Comparison of ENCODE assay signal across 2 cellular contexts in genomic region chr22:19968450-19968891, GRCh38.
TF ChIP-seq lines count a peak whose summit lies in the region.

No MANE protein-coding gene starts in this region.

TF ChIP-seq in K562, 482 proteins besides CTCF, POLR2A, EP300 and RAD21 (continues in another document):
- TF ChIP-seq KDM2B (CRISPR knock-in tag; IDR thresholded peaks at IDR 0.05) (0 out of 2 replicates have a peak, but pooled peaks have one; percentile 54), WHSC1 (IDR thresholded peaks at IDR 0.05; ENCODE audit: low read length) (no peak), MXD1 (CRISPR knock-in tag; IDR thresholded peaks at IDR 0.05; ENCODE audit: borderline replicate concordance, poor library complexity, severe bottlenecking) (peak; percentile 26), BHLHE40 (IDR thresholded peaks at IDR 0.05; ENCODE audit: low read length) (no peak), OTX1 (CRISPR knock-in tag; IDR thresholded peaks at IDR 0.05) (no peak), ZNF740 (CRISPR knock-in tag; IDR thresholded peaks at IDR 0.05) (no peak), ZNF740 (tag; IDR thresholded peaks at IDR 0.05) (0 out of 4 replicates have a peak, but pooled peaks of 1 of the 2 experiments have one; percentile 40), ZEB2 (IDR thresholded peaks at IDR 0.05) (no peak), ATF2 (CRISPR knock-in tag; IDR thresholded peaks at IDR 0.05) (no peak), JUND (IDR thresholded peaks at IDR 0.05; ENCODE audit: borderline replicate concordance, low read depth, low read length) (no peak), JUND (tag; IDR thresholded peaks at IDR 0.05; ENCODE audit: borderline replicate concordance, low read depth, low read length) (no peak), ZNF696 (CRISPR knock-in tag; conservative IDR thresholded peaks at IDR 0.05) (no peak), EHMT2 (IDR thresholded peaks at IDR 0.05) (no peak), GMEB1 (CRISPR knock-in tag; IDR thresholded peaks at IDR 0.05) (no peak), POLR2B (IDR thresholded peaks at IDR 0.05; ENCODE audit: low read depth, partially characterized antibody) (peak; percentile 33), SNRNP70 (optimal IDR thresholded peaks at IDR 0.05; ENCODE audit: low read depth, low read length) (no peak), VEZF1 (CRISPR knock-in tag; IDR thresholded peaks at IDR 0.05) (0 out of 2 replicates have a peak, but pooled peaks have one; percentile 35), ATF3 (IDR thresholded peaks at IDR 0.05) (no peak), ATF3 (CRISPR knock-in tag; conservative IDR thresholded peaks at IDR 0.05) (no peak), SMAD3 (CRISPR knock-in tag; conservative IDR thresholded peaks at IDR 0.05) (no peak), ZNF3 (CRISPR knock-in tag; IDR thresholded peaks at IDR 0.05) (no peak), ZFP36 (IDR thresholded peaks at IDR 0.05; ENCODE audit: low read depth, low read length, partially characterized antibody) (no peak), RBFOX2 (IDR thresholded peaks at IDR 0.05; ENCODE audit: low read depth, low read length) (peak; percentile 2; the same call in 1 of the 2 replicates), ZNF165 (CRISPR knock-in tag; IDR thresholded peaks at IDR 0.05; ENCODE audit: borderline replicate concordance) (0 out of 2 replicates have a peak, but pooled peaks have one; percentile 57), DMBX1 (CRISPR knock-in tag; IDR thresholded peaks at IDR 0.05; ENCODE audit: borderline replicate concordance) (no peak), SIRT6 (IDR thresholded peaks at IDR 0.05; ENCODE audit: low read depth, low read length) (no peak), CHCHD3 (CRISPR knock-in tag; IDR thresholded peaks at IDR 0.05) (no peak)

TF ChIP-seq in liver, 16 proteins besides CTCF, POLR2A, EP300 and RAD21:
- no peak for TF ChIP-seq HNF4G (IDR thresholded peaks at IDR 0.05)
- TF ChIP-seq HNF4A (conservative IDR thresholded peaks at IDR 0.05) = peak in 1 of 2 donors; percentile 60
- peak; percentile 54 for TF ChIP-seq MAX (IDR thresholded peaks at IDR 0.05)
- TF ChIP-seq SP1 (IDR thresholded peaks at IDR 0.05) = peak; percentile 36
- no peak for TF ChIP-seq REST (IDR thresholded peaks at IDR 0.05)
- peak; percentile 6 to 69 for TF ChIP-seq RXRA (IDR thresholded peaks at IDR 0.05)
- peak; percentile 37 for TF ChIP-seq YY1 (IDR thresholded peaks at IDR 0.05)
TF ChIP-seq in liver: peak in this region for 5.
